ENCODE assay signal across 8 cellular contexts in the genomic region with DNA sequence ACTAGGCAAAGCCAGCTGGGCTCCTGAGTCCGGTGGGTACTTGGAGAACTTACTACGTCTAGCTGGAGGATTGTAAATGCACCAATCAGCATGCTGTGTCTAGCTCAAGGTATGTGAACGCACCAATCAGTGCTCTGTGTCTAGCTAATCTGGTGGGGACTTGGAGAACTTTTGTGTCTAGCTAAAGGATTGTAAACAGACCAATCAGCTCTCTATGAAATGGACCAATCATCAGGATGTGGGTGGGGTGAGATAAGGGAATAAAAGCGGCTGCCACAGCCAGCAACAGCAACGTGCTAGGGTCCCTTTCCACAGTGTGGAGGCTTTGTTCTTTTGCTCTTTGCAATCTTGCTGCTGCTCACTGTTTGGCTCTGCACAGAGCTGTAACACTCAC.
DNase-seq lines count a peak whose midpoint lies in the region; ATAC-seq and TF ChIP-seq lines count a peak whose summit lies in the region.
"Not testable (repeated sequence)": the region's sequence is repeated elsewhere in the genome, so short reads cannot be mapped to it uniquely, and the experiment has no call there.

No MANE protein-coding gene starts in this region.

- not testable (repeated sequence) for TF ChIP-seq CTCF in PC-3 (conservative IDR thresholded peaks at IDR 0.05; ENCODE audit: low read depth, low read length); astrocyte of the spinal cord (IDR thresholded peaks at IDR 0.05; ENCODE audit: low read depth, low read length); foreskin keratinocyte (conservative IDR thresholded peaks at IDR 0.05); suprapubic skin (IDR thresholded peaks at IDR 0.05)

- not testable (repeated sequence) for H3K36me3 ChIP-seq in PC-3 (ENCODE audit: low read depth, low read length); suprapubic skin

- H3K9ac ChIP-seq in PC-3 (ENCODE audit: low read length), result not testable (repeated sequence)

- H3K4me3 Mint-ChIP-seq in activated CD4-positive, alpha-beta memory T cell treated with anti-CD3 and anti-CD28 coated beads, Interleukin-2, amount 10 ng/mL, durations not matched to agents 7 days and 5 days, result peak overlapping the region; percentile 69
- peak overlapping the region in 7 of 10 donors; percentile 34 to 74 (median 43) for H3K4me3 Mint-ChIP-seq in naive thymus-derived CD8-positive, alpha-beta T cell

- WGBS in suprapubic skin, result 87% methylated on average over 2 of the region's 5 CpGs

- in situ Hi-C loops in astrocyte of the spinal cord (cut with HindIII; ENCODE audit: low sequenced_read_pairs), result not testable (repeated sequence)

- not testable (repeated sequence) for TF ChIP-seq EP300 in suprapubic skin (IDR thresholded peaks at IDR 0.05)

- H2AFZ ChIP-seq in PC-3 (ENCODE audit: low read length), result peak overlapping the region; percentile 34; the same call in 1 of the 2 replicates

- not testable (repeated sequence) for H3F3A ChIP-seq in PC-3 (ENCODE audit: low read length, unreplicated experiment)

- not testable (repeated sequence) for H3K27ac Mint-ChIP-seq in activated CD4-positive, alpha-beta memory T cell treated with anti-CD3 and anti-CD28 coated beads, Interleukin-2, amount 10 ng/mL, durations not matched to agents 7 days and 5 days
- H3K27ac Mint-ChIP-seq in naive thymus-derived CD8-positive, alpha-beta T cell, result peak overlapping the region in 1 of 10 donors; percentile 34

- 0 out of 2 replicates have a peak overlapping the region, but pooled peaks have one; percentile 31 for H3K4me2 ChIP-seq in PC-3 (ENCODE audit: low read length)

- not testable (repeated sequence) for H3K4me1 ChIP-seq in PC-3 (ENCODE audit: insufficient read depth, low read length); foreskin keratinocyte; suprapubic skin

- H3K4me1 Mint-ChIP-seq in activated CD4-positive, alpha-beta memory T cell treated with anti-CD3 and anti-CD28 coated beads, Interleukin-2, amount 10 ng/mL, durations not matched to agents 7 days and 5 days; naive thymus-derived CD8-positive, alpha-beta T cell: not testable (repeated sequence)

- not testable (repeated sequence) for H3K36me3 Mint-ChIP-seq in activated CD4-positive, alpha-beta memory T cell treated with anti-CD3 and anti-CD28 coated beads, Interleukin-2, amount 10 ng/mL, durations not matched to agents 7 days and 5 days (ENCODE audit: low read depth); naive thymus-derived CD8-positive, alpha-beta T cell

- CTCF ChIA-PET in PC-3 (lab: Charles Lee); activated CD4-positive, alpha-beta memory T cell treated with anti-CD3 and anti-CD28 coated beads, Interleukin-2, amount 10 ng/mL, durations not matched to agents 7 days and 5 days (lab: Charles Lee): not testable (repeated sequence)

- H3K79me2 ChIP-seq in PC-3 (ENCODE audit: low read length), result not testable (repeated sequence)

- H3K27me3 Mint-ChIP-seq in activated CD4-positive, alpha-beta memory T cell treated with anti-CD3 and anti-CD28 coated beads, Interleukin-2, amount 10 ng/mL, durations not matched to agents 7 days and 5 days; naive thymus-derived CD8-positive, alpha-beta T cell: not testable (repeated sequence)

- H3K4me3 ChIP-seq in PC-3 (ENCODE audit: low read length) (peak overlapping the region; percentile 58), suprapubic skin (peak overlapping the region; percentile 16)
- H3K4me3 ChIP-seq in astrocyte of the spinal cord (ENCODE audit: low read depth, low read length), result not testable (repeated sequence)

- DNase-seq in COLO668 (lab: John Stamatoyannopoulos, UW; ENCODE audit: unreplicated experiment) (peak; percentile 18), HT1080 (ENCODE audit: low read depth) (peak; percentile 43), PC-3 (peak; percentile 40), astrocyte of the spinal cord (ENCODE audit: low read depth, low spot score) (peak; percentile 20), foreskin keratinocyte (peak in 1 of 2 donors; percentile 1)
- DNase-seq in activated CD4-positive, alpha-beta memory T cell treated with anti-CD3 and anti-CD28 coated beads, Interleukin-2, amount 10 ng/mL, durations not matched to agents 7 days and 5 days, result peak; percentile 16
- peak in 5 of 10 donors; percentile 8 to 58 (median 15) for DNase-seq in naive thymus-derived CD8-positive, alpha-beta T cell
- DNase-seq in suprapubic skin (ENCODE audit: low spot score in 2 of 2), result not testable (repeated sequence)

- POLR2A ChIA-PET in PC-3 (lab: Charles Lee; ENCODE audit: unreplicated experiment), result interaction anchor here (0.7 kb wide), 1 partner anchor 907 kb away, joined by 7 read pairs; no protein-coding TSS in a partner anchor
- POLR2A ChIA-PET in activated CD4-positive, alpha-beta memory T cell treated with anti-CD3 and anti-CD28 coated beads, Interleukin-2, amount 10 ng/mL, durations not matched to agents 7 days and 5 days (lab: Charles Lee); naive thymus-derived CD8-positive, alpha-beta T cell (lab: Charles Lee): not testable (repeated sequence)

- not testable (repeated sequence) for TF ChIP-seq POLR2A in suprapubic skin (IDR thresholded peaks at IDR 0.05)

- intact Hi-C loops in PC-3 (cut with micrococcal nuclease), result loop anchor here (5.0 kb wide), 1 partner anchor 370 kb away; no protein-coding TSS in a partner anchor

- not testable (repeated sequence) for H4K20me1 ChIP-seq in PC-3 (ENCODE audit: low read length)

- not testable (repeated sequence) for H3K27me3 ChIP-seq in PC-3 (ENCODE audit: low read length); foreskin keratinocyte; suprapubic skin

- ATAC-seq in PC-3, result peak; percentile 37; the same call in 1 of the 2 replicates
- ATAC-seq in foreskin keratinocyte, result peak; percentile 56
- ATAC-seq in naive thymus-derived CD8-positive, alpha-beta T cell, result peak; percentile 25 to 53

- not testable (repeated sequence) for H3K9me3 ChIP-seq in PC-3 (ENCODE audit: low read length); suprapubic skin

- not testable (repeated sequence) for H3K27ac ChIP-seq in PC-3 (ENCODE audit: low read length); foreskin keratinocyte; suprapubic skin

- not testable (repeated sequence) for BruUV-seq in PC-3 (replicated peaks; lab: Mats Ljungman, UMichigan)

- not testable (repeated sequence) for H3K9me3 Mint-ChIP-seq in activated CD4-positive, alpha-beta memory T cell treated with anti-CD3 and anti-CD28 coated beads, Interleukin-2, amount 10 ng/mL, durations not matched to agents 7 days and 5 days; naive thymus-derived CD8-positive, alpha-beta T cell

- H3K9me2 ChIP-seq in PC-3 (replicated peaks; ENCODE audit: low read length), result not testable (repeated sequence)
